In genomic region chr5:67732471-67732870, GRCh38 we compare ENCODE assay signal across 15 cellular contexts.
"Had no signal": no experiment of that assay in that cellular context is flagged by ENCODE, and none has a peak within 500 bp of the region (broad histone marks: within the 10 kb centered on the region; RNA-seq: fewer than 3 reads in every experiment).

No MANE protein-coding gene starts in this region.

- H3K4me3 ChIP-seq: psoas muscle, right lobe of liver, transverse colon had no signal

- ATAC-seq: esophagus mucosa; left lobe of liver; natural killer cell; psoas muscle; right lobe of liver; stimulated activated effector memory CD8-positive, alpha-beta T cell treated with anti-CD3 and anti-CD28 coated beads, Interleukin-12 subunit alpha, Interleukin-12 subunit beta, amount 100 ng/mL, for 72 hours had no signal

- H3K9me3 Mint-ChIP-seq: natural killer cell; stimulated activated effector memory CD8-positive, alpha-beta T cell treated with anti-CD3 and anti-CD28 coated beads, Interleukin-12 subunit alpha, Interleukin-12 subunit beta, amount 100 ng/mL, for 72 hours; stimulated activated naive CD8-positive, alpha-beta T cell treated with anti-CD3 and anti-CD28 coated beads, Interleukin-15, Interleukin-2, amounts not matched to agents 100 ng/mL and 50 ng/mL, for 24 hours had no signal

- H3K4me1 Mint-ChIP-seq: stimulated activated effector memory CD8-positive, alpha-beta T cell treated with anti-CD3 and anti-CD28 coated beads, Interleukin-12 subunit alpha, Interleukin-12 subunit beta, amount 100 ng/mL, for 72 hours had no signal

- H3K27ac Mint-ChIP-seq: natural killer cell; stimulated activated effector memory CD8-positive, alpha-beta T cell treated with anti-CD3 and anti-CD28 coated beads, Interleukin-12 subunit alpha, Interleukin-12 subunit beta, amount 100 ng/mL, for 72 hours; stimulated activated naive CD8-positive, alpha-beta T cell treated with anti-CD3 and anti-CD28 coated beads, Interleukin-15, Interleukin-2, amounts not matched to agents 100 ng/mL and 50 ng/mL, for 24 hours had no signal

- DNase-seq: effector memory CD4-positive, alpha-beta T cell; islet precursor cell; mammary epithelial cell; natural killer cell; occipital lobe; psoas muscle; right lobe of liver; stimulated activated CD4-positive, alpha-beta T cell treated with anti-CD3 and anti-CD28 coated beads, Interleukin-4, amount 100 ng/mL, for 1 hour; stimulated activated CD8-positive, alpha-beta memory T cell treated with anti-CD3 and anti-CD28 coated beads, Interleukin-4, amount 100 ng/mL, for 48 hours; transverse colon had no signal

- FAIRE-seq: endometrium had no signal

- H3K36me3 Mint-ChIP-seq: natural killer cell; stimulated activated effector memory CD8-positive, alpha-beta T cell treated with anti-CD3 and anti-CD28 coated beads, Interleukin-12 subunit alpha, Interleukin-12 subunit beta, amount 100 ng/mL, for 72 hours had no signal

- H3K4me3 Mint-ChIP-seq: natural killer cell; stimulated activated effector memory CD8-positive, alpha-beta T cell treated with anti-CD3 and anti-CD28 coated beads, Interleukin-12 subunit alpha, Interleukin-12 subunit beta, amount 100 ng/mL, for 72 hours; stimulated activated naive CD8-positive, alpha-beta T cell treated with anti-CD3 and anti-CD28 coated beads, Interleukin-15, Interleukin-2, amounts not matched to agents 100 ng/mL and 50 ng/mL, for 24 hours had no signal
